Comparison of ENCODE assay signal across 8 cellular contexts in the genomic region with DNA sequence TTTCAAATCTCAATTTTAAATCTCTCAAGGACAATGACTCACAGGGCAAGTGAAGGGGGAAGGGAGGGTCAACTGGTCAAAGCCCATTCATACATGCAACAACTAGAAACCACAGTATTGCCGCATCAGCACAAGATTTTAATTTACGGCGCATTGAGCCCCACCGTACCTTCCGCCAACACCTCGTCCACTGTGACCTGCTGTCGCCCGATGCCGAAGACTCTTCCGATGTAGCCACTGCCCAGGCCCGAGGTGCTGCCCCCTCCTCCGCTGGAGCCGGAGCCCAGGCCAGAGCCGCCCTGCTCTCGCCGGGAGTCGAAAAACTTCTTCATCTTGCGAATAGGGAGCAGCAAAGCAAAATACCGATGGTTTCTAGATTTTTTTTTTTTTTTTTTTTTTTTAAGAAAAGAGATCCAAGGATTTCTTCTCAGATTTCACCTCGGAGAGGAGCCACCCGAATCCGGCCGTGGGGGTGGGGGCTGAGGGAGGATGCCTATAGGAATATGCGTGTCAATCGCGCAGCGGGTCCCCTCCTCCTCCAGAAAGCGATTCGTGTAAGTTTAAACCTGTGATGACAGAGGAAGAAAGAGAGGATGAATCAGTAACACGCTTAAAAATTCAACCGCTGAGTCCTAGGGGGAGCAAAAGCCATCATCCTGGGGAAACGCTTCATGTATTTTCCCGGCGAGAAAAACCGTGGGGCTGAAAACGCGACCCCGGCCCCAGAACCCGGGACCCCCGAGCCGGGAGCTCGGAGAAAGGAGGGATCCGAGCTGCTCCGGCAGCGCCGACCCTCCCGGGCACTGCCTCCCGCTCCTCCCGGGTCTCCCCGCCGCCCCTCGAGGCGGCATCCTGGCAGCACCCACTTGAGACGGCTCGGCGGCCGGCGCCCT. TPM values are rescaled to one million over a fixed set of nuclear protein-coding genes. Genes with fewer than 3 reads are reported as not detected.
DNase-seq lines count a peak whose midpoint lies in the region; ATAC-seq and TF ChIP-seq lines count a peak whose summit lies in the region.

No MANE protein-coding gene starts in this region.

- peak; percentile 73 for DNase-seq in NK-92 treated with Interleukin-12 subunit alpha and Interleukin-12 subunit beta, amount 100 ng/mL, for 24 hours (lab: John Stamatoyannopoulos, UW)
- DNase-seq in NK-92 (lab: John Stamatoyannopoulos, UW; ENCODE audit: unreplicated experiment) (no peak), NCI-H1694 treated with DMSO at 0.1 percent for 48 hours (lab: John Stamatoyannopoulos, UW) (peak; percentile 40), choroid plexus epithelial cell (ENCODE audit: low read depth) (peak; percentile 87), left lobe of liver (ENCODE audit: low spot score) (peak; percentile 59)
- DNase-seq in stimulated activated CD4-positive, alpha-beta T cell treated with anti-CD3 and anti-CD28 coated beads, Interleukin-1b, Interleukin-23, amount 100 ng/mL, for 48 hours, result peak; percentile 75

- H3K4me3 ChIP-seq in choroid plexus epithelial cell (ENCODE audit: low read depth, low read length), result peak overlapping the region; percentile 92

- TF ChIP-seq CTCF in choroid plexus epithelial cell (conservative IDR thresholded peaks at IDR 0.05; ENCODE audit: low read depth, low read length), result peak; percentile 2

- peak; percentile 54 to 61 for ATAC-seq in activated CD4-positive, CD25-positive, alpha-beta regulatory T cell treated with anti-CD3 and anti-CD28 coated beads, Interleukin-2, amount 50 U/mL, for 24 hours
- ATAC-seq in left lobe of liver (peak; percentile 12), HG03196 (IDR thresholded peaks at IDR 0.05; ENCODE audit: unreplicated experiment) (no peak)

RNA-seq across cellular contexts. Expression of a gene that starts 0.6 kb away (rescaled TPM):
- total RNA-seq in left lobe of liver, result 16.2 TPM
